ENCODE assay signal across 10 cellular contexts in the genomic region with DNA sequence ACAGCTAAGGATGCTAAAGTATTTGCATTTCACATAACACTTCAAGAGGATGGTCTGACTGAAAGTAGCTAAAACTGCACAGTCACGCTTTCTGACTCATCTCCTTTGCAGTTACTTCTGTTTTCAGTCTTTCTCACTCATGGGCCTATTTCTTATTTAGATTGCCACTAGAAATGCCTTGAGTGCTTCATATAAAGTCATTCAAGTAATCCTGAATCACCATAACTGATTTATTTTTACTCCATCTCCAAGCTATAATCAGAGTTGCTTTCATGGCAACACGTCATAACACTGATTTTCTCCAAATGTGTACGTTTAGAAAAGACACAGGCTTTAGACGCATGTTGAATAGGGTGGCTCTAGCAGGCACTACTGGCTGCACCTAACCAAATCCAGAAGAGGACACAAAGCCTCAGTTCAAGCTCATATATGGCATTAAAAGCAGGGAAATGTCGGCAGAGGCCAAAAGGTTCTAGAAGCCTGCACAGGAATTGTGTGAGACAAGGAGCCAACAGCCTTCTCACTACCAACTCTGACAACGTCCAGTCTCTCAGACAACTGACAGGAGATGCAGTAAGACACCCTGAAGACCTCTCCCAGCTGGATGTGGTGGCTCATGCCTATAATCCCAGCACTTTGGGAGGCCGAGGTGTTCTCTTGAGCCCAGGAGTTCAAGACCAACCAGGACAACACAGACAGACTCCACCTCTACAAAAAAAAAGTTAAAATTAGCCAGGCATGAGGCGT.
DNase-seq lines count a peak whose midpoint lies in the region; ATAC-seq and TF ChIP-seq lines count a peak whose summit lies in the region.
"Had no signal": no experiment of that assay in that cellular context is flagged by ENCODE, and none has a peak within 500 bp of the region (broad histone marks: within the 10 kb centered on the region; RNA-seq: fewer than 3 reads in every experiment).

No MANE protein-coding gene starts in this region.

- H3K9me3 Mint-ChIP-seq in activated T-helper 1 cell treated with anti-CD3 and anti-CD28 coated beads, Interleukin-12 subunit alpha, Interleukin-12 subunit beta, Interleukin-2, Interleukin-4 antibody, amounts not matched to agents 30 ng/mL and 10 ng/mL and 1 ng/mL, durations not matched to agents 14 hours and 24 hours and 36 hours, result no peaks in the 10 kb centered on the region
- H3K9me3 Mint-ChIP-seq: activated B cell treated with CpG ODN at 0.5 μM for 24 hours had no signal

- no peak for TF ChIP-seq CTCF in GM12864 (IDR thresholded peaks at IDR 0.05; ENCODE audit: low read depth, low read length, missing control alignments)
- TF ChIP-seq CTCF in mucosa of descending colon (IDR thresholded peaks at IDR 0.05), result no peak

- H3K27me3 Mint-ChIP-seq in activated T-helper 1 cell treated with anti-CD3 and anti-CD28 coated beads, Interleukin-12 subunit alpha, Interleukin-12 subunit beta, Interleukin-2, Interleukin-4 antibody, amounts not matched to agents 30 ng/mL and 10 ng/mL and 1 ng/mL, durations not matched to agents 14 hours and 24 hours and 36 hours (ENCODE audit: insufficient read depth), result no peaks in the 10 kb centered on the region
- H3K27me3 Mint-ChIP-seq: activated B cell treated with CpG ODN at 0.5 μM for 24 hours had no signal

- H3K4me1 ChIP-seq in mucosa of descending colon (ENCODE audit: low read depth), result no peaks in the 10 kb centered on the region
- H3K4me1 ChIP-seq: pancreas had no signal

- H3K27ac Mint-ChIP-seq in activated T-helper 1 cell treated with anti-CD3 and anti-CD28 coated beads, Interleukin-12 subunit alpha, Interleukin-12 subunit beta, Interleukin-2, Interleukin-4 antibody, amounts not matched to agents 30 ng/mL and 10 ng/mL and 1 ng/mL, durations not matched to agents 14 hours and 24 hours and 36 hours, result peak overlapping the region; percentile 53
- H3K27ac Mint-ChIP-seq: activated B cell treated with CpG ODN at 0.5 μM for 24 hours had no signal

- H3K9me3 ChIP-seq in mucosa of descending colon, result no peaks in the 10 kb centered on the region
- H3K9me3 ChIP-seq: pancreas had no signal

- peaks cover 35% of the 10 kb centered on the region for H3K4me1 Mint-ChIP-seq in activated T-helper 1 cell treated with anti-CD3 and anti-CD28 coated beads, Interleukin-12 subunit alpha, Interleukin-12 subunit beta, Interleukin-2, Interleukin-4 antibody, amounts not matched to agents 30 ng/mL and 10 ng/mL and 1 ng/mL, durations not matched to agents 14 hours and 24 hours and 36 hours (ENCODE audit: low read depth)
- H3K4me1 Mint-ChIP-seq: activated B cell treated with CpG ODN at 0.5 μM for 24 hours had no signal

- ATAC-seq in GM21381 (IDR thresholded peaks at IDR 0.05; ENCODE audit: unreplicated experiment), result peak; percentile 95
- ATAC-seq in HG03521 (IDR thresholded peaks at IDR 0.05; ENCODE audit: unreplicated experiment), result peak; percentile 95
- ATAC-seq in mucosa of descending colon, result peak; percentile 45

- no peaks in the 10 kb centered on the region for H3K36me3 ChIP-seq in mucosa of descending colon (ENCODE audit: low read depth)
- H3K36me3 ChIP-seq: pancreas had no signal

- H3K4me3 Mint-ChIP-seq in activated T-helper 1 cell treated with anti-CD3 and anti-CD28 coated beads, Interleukin-12 subunit alpha, Interleukin-12 subunit beta, Interleukin-2, Interleukin-4 antibody, amounts not matched to agents 30 ng/mL and 10 ng/mL and 1 ng/mL, durations not matched to agents 14 hours and 24 hours and 36 hours, result no peak overlapping the region
- H3K4me3 Mint-ChIP-seq: activated B cell treated with CpG ODN at 0.5 μM for 24 hours had no signal

- DNase-seq in GM12864 (ENCODE audit: low read depth) (peak; percentile 95), mucosa of descending colon (peak in 1 of 3 donors; percentile 30), ureter (ENCODE audit: low spot score) (no peak), NCI-H524 (lab: John Stamatoyannopoulos, UW) (no peak)
- DNase-seq in activated T-helper 1 cell treated with anti-CD3 and anti-CD28 coated beads, Interleukin-12 subunit alpha, Interleukin-12 subunit beta, Interleukin-2, Interleukin-4 antibody, amounts not matched to agents 30 ng/mL and 10 ng/mL and 1 ng/mL, durations not matched to agents 14 hours and 24 hours and 36 hours (ENCODE audit: low spot score), result peak; percentile 5
- DNase-seq in activated effector memory CD4-positive, alpha-beta T cell treated with Interleukin-2 at 50 U/mL for 16 hours, result no peak
- DNase-seq: activated B cell treated with CpG ODN at 0.5 μM for 24 hours, pancreas had no signal

- H3K4me3 ChIP-seq in GM12864 (ENCODE audit: low read depth, low read length) (peak overlapping the region; percentile 13; the same call in 1 of the 2 replicates), mucosa of descending colon (no peak overlapping the region)
- H3K4me3 ChIP-seq: pancreas had no signal

- peaks cover 4% of the 10 kb centered on the region for H3K36me3 Mint-ChIP-seq in activated T-helper 1 cell treated with anti-CD3 and anti-CD28 coated beads, Interleukin-12 subunit alpha, Interleukin-12 subunit beta, Interleukin-2, Interleukin-4 antibody, amounts not matched to agents 30 ng/mL and 10 ng/mL and 1 ng/mL, durations not matched to agents 14 hours and 24 hours and 36 hours (ENCODE audit: low read depth)

- intact Hi-C loops in activated T-helper 1 cell treated with anti-CD3 and anti-CD28 coated beads, Interleukin-12 subunit alpha, Interleukin-12 subunit beta, Interleukin-2, Interleukin-4 antibody, amounts not matched to agents 30 ng/mL and 10 ng/mL and 1 ng/mL, durations not matched to agents 14 hours and 24 hours and 36 hours (cut with micrococcal nuclease), result loop anchor here (2.0 kb wide), 5 partner anchors 14 to 296 kb away; partner anchors contain the start of gene BEND6
- intact Hi-C loops in mucosa of descending colon (cut with DNase I, micrococcal nuclease), result no loop called here

Comparison
In these comparisons a context has a peak if more than half of its experiments do, and no peak if none do; other contexts are left out.
1. DNase-seq: peak in GM12864 (single experiment) and activated T-helper 1 cell treated with anti-CD3 and anti-CD28 coated beads, Interleukin-12 subunit alpha, Interleukin-12 subunit beta, Interleukin-2, Interleukin-4 antibody, amounts not matched to agents 30 ng/mL and 10 ng/mL and 1 ng/mL, durations not matched to agents 14 hours and 24 hours and 36 hours (single experiment); none in ureter (single experiment), activated effector memory CD4-positive, alpha-beta T cell treated with Interleukin-2 at 50 U/mL for 16 hours (single experiment) and NCI-H524 (0 of 2).
2. ATAC-seq: peak in every context shown above with its lines; median percentile 95 in GM21381; 95 in HG03521; 45 in mucosa of descending colon.